In the genomic region with DNA sequence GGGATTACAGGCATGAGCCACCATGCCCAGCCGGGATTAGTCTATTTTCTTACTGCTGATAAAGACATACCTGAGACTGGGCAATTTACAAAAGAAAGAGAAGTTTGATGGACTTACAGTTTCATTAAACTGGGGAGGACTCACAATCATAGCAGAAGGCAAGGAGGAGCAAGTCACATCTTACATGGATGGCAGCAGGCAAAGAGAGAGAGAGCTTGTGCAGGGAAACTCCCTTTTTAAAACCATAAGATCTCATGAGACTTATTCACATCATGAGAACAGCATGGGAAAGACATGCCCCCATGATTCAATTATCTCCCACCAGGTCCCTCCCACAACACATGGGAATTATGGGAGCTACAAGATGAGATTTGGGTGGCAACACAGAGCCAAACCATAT, we compare ENCODE assay signal across 3 cellular contexts.
TF ChIP-seq lines count a peak whose summit lies in the region.

No MANE protein-coding gene starts in this region.

TF ChIP-seq in HEK293, 187 proteins besides CTCF, POLR2A, EP300 and RAD21:
- TF ChIP-seq SETDB1 (IDR thresholded peaks at IDR 0.05; ENCODE audit: insufficient read length, low read length): peak; percentile 33

TF ChIP-seq in K562, 482 proteins besides CTCF, POLR2A, EP300 and RAD21:
- TF ChIP-seq ZNF431 (CRISPR knock-in tag; IDR thresholded peaks at IDR 0.05): peak; percentile 100
- TF ChIP-seq, protein P1, sequence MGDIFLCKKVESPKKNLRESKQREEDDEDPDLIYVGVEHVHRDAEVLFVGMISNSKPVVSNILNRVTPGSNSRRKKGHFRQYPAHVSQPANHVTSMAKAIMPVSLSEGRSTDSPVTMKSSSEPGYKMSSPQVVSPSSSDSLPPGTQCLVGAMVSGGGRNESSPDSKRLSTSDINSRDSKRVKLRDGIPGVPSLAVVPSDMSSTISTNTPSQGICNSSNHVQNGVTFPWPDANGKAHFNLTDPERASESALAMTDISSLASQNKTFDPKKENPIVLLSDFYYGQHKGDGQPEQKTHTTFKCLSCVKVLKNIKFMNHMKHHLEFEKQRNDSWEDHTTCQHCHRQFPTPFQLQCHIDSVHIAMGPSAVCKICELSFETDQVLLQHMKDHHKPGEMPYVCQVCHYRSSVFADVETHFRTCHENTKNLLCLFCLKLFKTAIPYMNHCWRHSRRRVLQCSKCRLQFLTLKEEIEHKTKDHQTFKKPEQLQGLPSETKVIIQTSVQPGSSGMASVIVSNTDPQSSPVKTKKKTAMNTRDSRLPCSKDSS (IDR thresholded peaks at IDR 0.05; ENCODE audit: low read depth, partially characterized antibody): peak; percentile 95
- peak; percentile 91 for TF ChIP-seq TRIM28 (IDR thresholded peaks at IDR 0.05)
- peak; percentile 48 to 55; a peak in 2 of 4 replicates for TF ChIP-seq TRIM24 (IDR thresholded peaks at IDR 0.05)
- TF ChIP-seq, protein P2, sequence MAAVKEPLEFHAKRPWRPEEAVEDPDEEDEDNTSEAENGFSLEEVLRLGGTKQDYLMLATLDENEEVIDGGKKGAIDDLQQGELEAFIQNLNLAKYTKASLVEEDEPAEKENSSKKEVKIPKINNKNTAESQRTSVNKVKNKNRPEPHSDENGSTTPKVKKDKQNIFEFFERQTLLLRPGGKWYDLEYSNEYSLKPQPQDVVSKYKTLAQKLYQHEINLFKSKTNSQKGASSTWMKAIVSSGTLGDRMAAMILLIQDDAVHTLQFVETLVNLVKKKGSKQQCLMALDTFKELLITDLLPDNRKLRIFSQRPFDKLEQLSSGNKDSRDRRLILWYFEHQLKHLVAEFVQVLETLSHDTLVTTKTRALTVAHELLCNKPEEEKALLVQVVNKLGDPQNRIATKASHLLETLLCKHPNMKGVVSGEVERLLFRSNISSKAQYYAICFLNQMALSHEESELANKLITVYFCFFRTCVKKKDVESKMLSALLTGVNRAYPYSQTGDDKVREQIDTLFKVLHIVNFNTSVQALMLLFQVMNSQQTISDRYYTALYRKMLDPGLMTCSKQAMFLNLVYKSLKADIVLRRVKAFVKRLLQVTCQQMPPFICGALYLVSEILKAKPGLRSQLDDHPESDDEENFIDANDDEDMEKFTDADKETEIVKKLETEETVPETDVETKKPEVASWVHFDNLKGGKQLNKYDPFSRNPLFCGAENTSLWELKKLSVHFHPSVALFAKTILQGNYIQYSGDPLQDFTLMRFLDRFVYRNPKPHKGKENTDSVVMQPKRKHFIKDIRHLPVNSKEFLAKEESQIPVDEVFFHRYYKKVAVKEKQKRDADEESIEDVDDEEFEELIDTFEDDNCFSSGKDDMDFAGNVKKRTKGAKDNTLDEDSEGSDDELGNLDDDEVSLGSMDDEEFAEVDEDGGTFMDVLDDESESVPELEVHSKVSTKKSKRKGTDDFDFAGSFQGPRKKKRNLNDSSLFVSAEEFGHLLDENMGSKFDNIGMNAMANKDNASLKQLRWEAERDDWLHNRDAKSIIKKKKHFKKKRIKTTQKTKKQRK (IDR thresholded peaks at IDR 0.05; ENCODE audit: borderline replicate concordance, low read depth, low read length): 0 out of 2 replicates have a peak, but pooled peaks have one; percentile 27
- peak in 1 of 2 experiments; percentile 87; a peak in 1 of 3 replicates for TF ChIP-seq CBX3 (IDR thresholded peaks at IDR 0.05; ENCODE audit: borderline replicate concordance in 1 of 2, low read length in 2 of 2)
- peak; percentile 65 for TF ChIP-seq ZFP36 (IDR thresholded peaks at IDR 0.05; ENCODE audit: low read depth, low read length, partially characterized antibody)
- peak; percentile 56; the same call in 1 of the 2 replicates for TF ChIP-seq ZEB2 (IDR thresholded peaks at IDR 0.05)
TF ChIP-seq in K562: peak in this region for 8; not testable (repeated sequence) for 474.

TF ChIP-seq in HepG2, 621 proteins besides CTCF, POLR2A, EP300 and RAD21:
- peak; percentile 61; the same call in 1 of the 2 replicates for TF ChIP-seq ZNF431 (CRISPR knock-in tag; IDR thresholded peaks at IDR 0.05; ENCODE audit: borderline replicate concordance, low read depth)
